Comparison of ENCODE assay signal across 8 cellular contexts in genomic region chr6:33428219-33428890, GRCh38. TPM values are rescaled to one million over a fixed set of nuclear protein-coding genes. Genes with fewer than 3 reads are reported as not detected.
DNase-seq lines count a peak whose midpoint lies in the region; ATAC-seq and TF ChIP-seq lines count a peak whose summit lies in the region.

No MANE protein-coding gene starts in this region.

- H3K9me3 ChIP-seq in Karpas-422 (ENCODE audit: low read length), result no peaks in the 10 kb centered on the region

- no peaks in the 10 kb centered on the region for H4K20me1 ChIP-seq in Karpas-422 (ENCODE audit: insufficient read depth, low read depth, low read length)

- H3K4me2 ChIP-seq in Karpas-422 (ENCODE audit: low read depth, low read length, poor library complexity, severe bottlenecking), result peak overlapping the region; percentile 96

- peak overlapping the region; percentile 82 for H3K4me3 Mint-ChIP-seq in activated CD4-positive, alpha-beta memory T cell treated with anti-CD3 and anti-CD28 coated beads for 36 hours
- H3K4me3 Mint-ChIP-seq in osteocyte (ENCODE audit: unreplicated experiment), result peak overlapping the region; percentile 82

- no peaks in the 10 kb centered on the region for H3K36me3 ChIP-seq in Karpas-422 (ENCODE audit: insufficient read depth, low read length)

- peaks cover 68% of the 10 kb centered on the region for H3K4me1 Mint-ChIP-seq in activated CD4-positive, alpha-beta memory T cell treated with anti-CD3 and anti-CD28 coated beads for 36 hours (ENCODE audit: low read depth)
- peaks cover 77% of the 10 kb centered on the region for H3K4me1 Mint-ChIP-seq in osteocyte (ENCODE audit: unreplicated experiment)

- peak; percentile 79 for DNase-seq in DMS53 (lab: John Stamatoyannopoulos, UW)
- DNase-seq in DMS53 treated with DMSO at 0.1 percent for 48 hours (lab: John Stamatoyannopoulos, UW; ENCODE audit: unreplicated experiment), result no peak
- DNase-seq in Karpas-422, result peak; percentile 80
- DNase-seq in activated CD4-positive, alpha-beta memory T cell treated with anti-CD3 and anti-CD28 coated beads for 36 hours, result peak; percentile 57
- DNase-seq in fibroblast of pulmonary artery (ENCODE audit: low read depth), result peak; percentile 38
- DNase-seq in osteocyte (ENCODE audit: extremely low spot score, unreplicated experiment), result no peak

- H3K27ac ChIP-seq in Karpas-422 (ENCODE audit: low read length), result peak overlapping the region; percentile 56

- POLR2A ChIA-PET in activated CD4-positive, alpha-beta memory T cell treated with anti-CD3 and anti-CD28 coated beads for 36 hours (lab: Charles Lee), result interaction anchor here (1.0 to 2.9 kb wide), 3 partner anchors 26 to 575 kb away, joined by 4 to 13 read pairs (median 7); partner anchors contain the start of genes KIFC1, TAP1 and ZBTB9

- H3K27me3 ChIP-seq in Karpas-422 (ENCODE audit: low read length), result no peaks in the 10 kb centered on the region

- intact Hi-C loops in activated CD4-positive, alpha-beta memory T cell treated with anti-CD3 and anti-CD28 coated beads for 36 hours (cut with micrococcal nuclease), result no loop called here

- H3K27me3 Mint-ChIP-seq in activated CD4-positive, alpha-beta memory T cell treated with anti-CD3 and anti-CD28 coated beads for 36 hours, result no peaks in the 10 kb centered on the region
- H3K27me3 Mint-ChIP-seq in osteocyte (ENCODE audit: unreplicated experiment), result no peaks in the 10 kb centered on the region

- CTCF ChIA-PET in activated CD4-positive, alpha-beta memory T cell treated with anti-CD3 and anti-CD28 coated beads for 36 hours (lab: Charles Lee), result interaction anchor here (0.9 to 2.7 kb wide), 5 partner anchors 10 to 38 kb away, joined by 3 to 9 read pairs (median 4); partner anchors contain the start of genes CUTA and ZBTB9

- no peaks in the 10 kb centered on the region for H3K9me2 ChIP-seq in Karpas-422 (replicated peaks; ENCODE audit: insufficient read depth, low read length)

- peaks cover 77% of the 10 kb centered on the region for H3K4me1 ChIP-seq in Karpas-422 (ENCODE audit: low read length)

- H3K79me2 ChIP-seq in Karpas-422 (ENCODE audit: low read length), result peaks cover 56% of the 10 kb centered on the region

- no peak overlapping the region; the same call in 1 of the 2 replicates for H2AFZ ChIP-seq in Karpas-422 (ENCODE audit: low read length)

- peak overlapping the region; percentile 87 for H3K27ac Mint-ChIP-seq in activated CD4-positive, alpha-beta memory T cell treated with anti-CD3 and anti-CD28 coated beads for 36 hours
- peak overlapping the region; percentile 59 for H3K27ac Mint-ChIP-seq in osteocyte (ENCODE audit: unreplicated experiment)

- TF ChIP-seq CTCF in fibroblast of pulmonary artery (IDR thresholded peaks at IDR 0.05; ENCODE audit: low read length, missing control alignments), result peak; percentile 35
- TF ChIP-seq CTCF in osteocyte (IDR thresholded peaks at IDR 0.05), result peak; percentile 34

- peak overlapping the region; percentile 81 for H3K9ac ChIP-seq in Karpas-422 (ENCODE audit: low read length)

- no peaks in the 10 kb centered on the region for H3K9me3 Mint-ChIP-seq in activated CD4-positive, alpha-beta memory T cell treated with anti-CD3 and anti-CD28 coated beads for 36 hours
- H3K9me3 Mint-ChIP-seq in osteocyte (ENCODE audit: unreplicated experiment), result no peaks in the 10 kb centered on the region

- H3K36me3 Mint-ChIP-seq in activated CD4-positive, alpha-beta memory T cell treated with anti-CD3 and anti-CD28 coated beads for 36 hours, result peaks cover 9% of the 10 kb centered on the region
- peaks cover 14% of the 10 kb centered on the region for H3K36me3 Mint-ChIP-seq in osteocyte (ENCODE audit: unreplicated experiment)

- no peak for ATAC-seq in HG03108 (IDR thresholded peaks at IDR 0.05; ENCODE audit: unreplicated experiment)
- ATAC-seq in GM19023 (IDR thresholded peaks at IDR 0.05; ENCODE audit: unreplicated experiment), result no peak

- H3K4me3 ChIP-seq in Karpas-422 (ENCODE audit: low read length) (peak overlapping the region; percentile 64), fibroblast of pulmonary artery (replicated peaks; ENCODE audit: low read depth, low read length) (peak overlapping the region; percentile 70)

RNA-seq across cellular contexts. Expression of gene SYNGAP1, which starts 8.5 kb away (rescaled TPM):
- 16.3 and 16.7 TPM in 2 replicates for total RNA-seq in Karpas-422 (2014; rRNA removed; shearing (Covaris generic); ENCODE audit: low replicate concordance)
- 10 to 100 TPM; 34.3 to 35.8 TPM for total RNA-seq in activated CD4-positive, alpha-beta memory T cell treated with anti-CD3 and anti-CD28 coated beads for 36 hours
- 30.7 and 34.7 TPM in 2 replicates for total RNA-seq in osteocyte

RNA-seq across cellular contexts. Expression of gene CUTA, which starts 10.4 kb away (rescaled TPM):
- total RNA-seq in Karpas-422 (2014; rRNA removed; shearing (Covaris generic); ENCODE audit: low replicate concordance), result 223 and 260 TPM in 2 replicates
- total RNA-seq in activated CD4-positive, alpha-beta memory T cell treated with anti-CD3 and anti-CD28 coated beads for 36 hours, result 100 to 1,000 TPM; 190 to 198 TPM
- total RNA-seq in osteocyte, result 302 and 325 TPM in 2 replicates

RNA-seq across cellular contexts. Expression of gene PHF1, which starts 17.5 kb away (rescaled TPM):
- 32.6 and 66.6 TPM in 2 replicates for total RNA-seq in Karpas-422 (2014; rRNA removed; shearing (Covaris generic); ENCODE audit: low replicate concordance)
- 10 to 100 TPM; 32.4 to 42.3 TPM for total RNA-seq in activated CD4-positive, alpha-beta memory T cell treated with anti-CD3 and anti-CD28 coated beads for 36 hours
- total RNA-seq in osteocyte, result 50.3 and 53.5 TPM in 2 replicates

RNA-seq across cellular contexts. Expression of gene ZBTB9, which starts 26.0 kb away (rescaled TPM):
- 5.1 and 6.8 TPM in 2 replicates for total RNA-seq in Karpas-422 (2014; rRNA removed; shearing (Covaris generic); ENCODE audit: low replicate concordance)
- total RNA-seq in activated CD4-positive, alpha-beta memory T cell treated with anti-CD3 and anti-CD28 coated beads for 36 hours, result 10 to 100 TPM in 1 of 2 experiments, 1 to 10 TPM in 1; 9.7 to 10.1 TPM
- total RNA-seq in osteocyte, result 7.0 and 7.5 TPM in 2 replicates

RNA-seq across cellular contexts. Expression of gene KIFC1, which starts 36.7 kb away (rescaled TPM):
- total RNA-seq in Karpas-422 (2014; rRNA removed; shearing (Covaris generic); ENCODE audit: low replicate concordance), result 37.8 and 42.8 TPM in 2 replicates
- 100 to 1,000 TPM in 1 of 2 experiments, 10 to 100 TPM in 1; 94.6 to 103 TPM for total RNA-seq in activated CD4-positive, alpha-beta memory T cell treated with anti-CD3 and anti-CD28 coated beads for 36 hours
- total RNA-seq in osteocyte, result 10.8 and 11.6 TPM in 2 replicates

Comparison
In these comparisons a context has a peak if more than half of its experiments do, and no peak if none do; other contexts are left out.
1. DNase-seq: peak in DMS53 (single experiment), Karpas-422 (single experiment), activated CD4-positive, alpha-beta memory T cell treated with anti-CD3 and anti-CD28 coated beads for 36 hours (single experiment) and fibroblast of pulmonary artery (single experiment); none in DMS53 treated with DMSO at 0.1 percent for 48 hours (single experiment) and osteocyte (single experiment).